ENCODE assay signal across 8 cellular contexts in the genomic region with DNA sequence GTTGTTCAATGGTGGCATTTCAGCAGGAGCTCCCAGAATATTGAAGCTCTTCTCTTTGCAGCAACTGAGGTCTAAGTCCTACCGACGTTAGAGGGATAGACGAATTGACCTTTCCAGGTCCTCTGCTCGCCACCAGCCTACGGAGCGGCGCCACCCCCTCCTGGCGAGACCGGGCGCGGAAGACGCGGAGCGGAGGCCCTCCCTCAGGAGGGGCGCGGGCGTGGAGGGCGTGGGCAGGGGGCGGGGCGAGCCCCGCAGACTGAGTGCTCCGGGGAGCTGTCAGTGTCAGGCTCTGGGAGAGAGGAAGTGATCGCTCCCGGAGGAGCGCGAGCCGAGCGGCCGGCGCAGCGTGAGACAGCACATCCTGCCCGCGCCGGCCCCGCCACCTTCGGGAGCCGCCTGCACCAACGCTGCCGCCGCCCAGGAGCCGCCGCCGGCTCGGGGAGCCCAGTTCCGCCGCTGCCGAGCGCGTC. TPM values are rescaled to one million over a fixed set of nuclear protein-coding genes. Genes with fewer than 3 reads are reported as not detected.
DNase-seq lines count a peak whose midpoint lies in the region; ATAC-seq, FAIRE-seq and TF ChIP-seq lines count a peak whose summit lies in the region.

A gene (plus strand): TSS at position 257 of the 473 bp plus-strand sequence. CDS start 32,176 bp downstream, outside the sequence.

- H3K9ac ChIP-seq in skeletal muscle satellite cell (ENCODE audit: low read depth, low read length): peak within 1 kb of the TSS; percentile 81

- no peak within 1 kb of the TSS for H3K27ac ChIP-seq in RWPE2 (ENCODE audit: poor library complexity, severe bottlenecking)

- H3K9me3 ChIP-seq in RWPE2 (ENCODE audit: severe bottlenecking) (no peaks in the 10 kb centered on the region), skeletal muscle satellite cell (replicated peaks; ENCODE audit: low read length) (no peaks in the 10 kb centered on the region)

- H3K36me3 ChIP-seq in RWPE2 (ENCODE audit: low read depth): no peaks in the 10 kb centered on the region
- H3K36me3 ChIP-seq in bronchial epithelial cell (ENCODE audit: control insufficient read depth, insufficient read depth, low read length): no peaks in the 10 kb centered on the region
- H3K36me3 ChIP-seq in skeletal muscle satellite cell (ENCODE audit: insufficient read depth, low read length): no peaks in the 10 kb centered on the region

- no peak for FAIRE-seq in bronchial epithelial cell (lab: Jason Lieb, UNC)

- H3K4me1 ChIP-seq in RWPE2 (ENCODE audit: insufficient read depth, poor library complexity, severe bottlenecking): no peaks in the 10 kb centered on the region
- no peaks in the 10 kb centered on the region for H3K4me1 ChIP-seq in skeletal muscle satellite cell (ENCODE audit: control insufficient read depth, insufficient read depth, low read length)

- peak; percentile 94 for ATAC-seq in RWPE2 (ENCODE audit: low read depth)

- TF ChIP-seq CTCF in RWPE2 (IDR thresholded peaks at IDR 0.05; ENCODE audit: poor library complexity, severe bottlenecking): no peak
- TF ChIP-seq CTCF in bronchial epithelial cell (IDR thresholded peaks at IDR 0.05; ENCODE audit: insufficient read depth, low read length, severe bottlenecking): no peak

- peak within 1 kb of the TSS; percentile 96 for H3K4me2 ChIP-seq in skeletal muscle satellite cell (ENCODE audit: low read length)

- peak; percentile 11 for DNase-seq in GOT3 (lab: John Stamatoyannopoulos, UW)
- peak; percentile 49 for DNase-seq in Jurkat, Clone E6-1 (ENCODE audit: low read depth, low spot score)
- DNase-seq in RWPE2 (ENCODE audit: low spot score): peak; percentile 58
- peak; percentile 61 for DNase-seq in bronchial epithelial cell (ENCODE audit: low read depth)
- DNase-seq in inferior parietal cortex (ENCODE audit: extremely low spot score): peak; percentile 57
- DNase-seq in activated CD4-positive, CD25-positive, alpha-beta regulatory T cell treated with anti-CD3 and anti-CD28 coated beads, Interleukin-2, amount 50 U/mL, for 72 hours: no peak

- H3K27me3 ChIP-seq in RWPE2 (ENCODE audit: insufficient read depth, poor library complexity, severe bottlenecking): peaks cover 18% of the 10 kb centered on the region
- no peaks in the 10 kb centered on the region for H3K27me3 ChIP-seq in bronchial epithelial cell (ENCODE audit: control insufficient read depth, insufficient read depth, low read length)
- H3K27me3 ChIP-seq in skeletal muscle satellite cell (ENCODE audit: control insufficient read depth, insufficient read depth, low read length): no peaks in the 10 kb centered on the region

- peak within 1 kb of the TSS; percentile 15; the same call in 1 of the 2 replicates for H3K4me3 ChIP-seq in GM08714 (ENCODE audit: low read length)
- peak within 1 kb of the TSS; percentile 49 for H3K4me3 ChIP-seq in Jurkat, Clone E6-1 (ENCODE audit: low read length)
- peak within 1 kb of the TSS; percentile 27 for H3K4me3 ChIP-seq in RWPE2 (ENCODE audit: severe bottlenecking)
- H3K4me3 ChIP-seq in bronchial epithelial cell (ENCODE audit: low read depth, low read length): peak within 1 kb of the TSS; percentile 44
- H3K4me3 ChIP-seq in skeletal muscle satellite cell (ENCODE audit: low read length): peak within 1 kb of the TSS; percentile 83

RNA-seq across cellular contexts. Expression of the gene that starts here (rescaled TPM):
- polyA plus RNA-seq in Jurkat, Clone E6-1 (2012; ENCODE audit: insufficient read depth, insufficient read length): 1.7 TPM
- total RNA-seq in bronchial epithelial cell: under 0.01 TPM in 1 of 2 replicates, not detected in the other
- 0.76 and 4.6 TPM in 2 replicates for total RNA-seq in skeletal muscle satellite cell (2012; rRNA removed)

Comparison
In these comparisons a context has a peak if more than half of its experiments do, and no peak if none do; other contexts are left out.
1. Peak in DNase-seq and H3K4me3 ChIP-seq in bronchial epithelial cell; RNA of the gene not detected or under 1 TPM.
2. H3K4me3 ChIP-seq: peak in every context shown above with its lines; median percentile 83 in skeletal muscle satellite cell; 49 in Jurkat, Clone E6-1; 44 in bronchial epithelial cell; 27 in RWPE2; 15 in GM08714.